In the genomic region with DNA sequence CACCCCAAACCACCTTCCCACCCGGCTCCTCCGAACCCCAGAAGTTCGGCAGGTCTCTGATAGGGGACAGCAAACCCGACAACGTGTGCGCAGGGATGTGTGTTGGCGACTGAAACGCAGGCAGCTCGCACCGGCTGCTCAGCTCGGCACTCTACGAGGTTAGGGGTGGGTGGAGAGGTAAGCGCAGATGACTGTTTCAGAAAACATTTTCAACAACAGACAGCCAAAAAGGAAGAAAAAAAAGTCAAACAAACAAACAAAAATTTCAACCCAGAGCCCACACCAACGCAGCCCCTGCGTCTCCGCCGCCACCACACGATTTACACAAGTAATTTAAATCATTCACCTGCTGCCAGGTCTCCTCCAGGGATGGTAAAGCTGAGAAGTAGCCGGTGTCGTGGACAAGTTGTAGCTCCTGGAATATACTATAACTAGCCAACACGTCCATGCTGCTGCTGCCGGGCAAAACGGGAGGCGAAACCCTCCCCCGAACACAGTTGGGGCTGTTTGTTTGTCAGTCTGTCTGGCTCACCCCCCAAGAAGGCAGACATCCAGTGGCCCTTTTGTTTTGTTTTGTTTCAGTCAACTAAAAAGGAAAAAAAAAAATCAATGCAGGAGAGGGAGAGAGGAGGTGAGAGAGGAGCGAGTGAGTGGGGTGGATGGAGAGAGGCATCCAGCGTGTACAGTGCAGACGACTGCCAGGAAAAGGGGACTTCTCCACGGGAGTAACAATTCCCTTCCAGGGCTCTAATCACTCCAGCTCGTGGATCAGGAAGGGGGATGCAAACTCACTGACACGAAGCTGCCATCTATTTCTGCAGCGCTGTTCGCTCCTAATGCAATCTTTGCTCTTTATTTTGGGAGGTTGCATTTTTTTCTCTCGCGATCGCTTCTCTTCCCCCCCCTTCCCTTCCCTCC, we compare ENCODE assay signal across 8 cellular contexts. TPM values are rescaled to one million over a fixed set of nuclear protein-coding genes. Genes with fewer than 3 reads are reported as not detected.
A peak's percentile ranks its signal among the peaks of the same experiment; 100 is the strongest.
DNase-seq lines count a peak whose midpoint lies in the region; ATAC-seq and TF ChIP-seq lines count a peak whose summit lies in the region.

A gene (minus strand): TSS at position 828 of the 918 bp plus-strand sequence. CDS start 380 bp downstream, at position 448.

- TF ChIP-seq CTCF in NB4 (IDR thresholded peaks at IDR 0.05; ENCODE audit: low read depth, low read length) = no peak
- TF ChIP-seq CTCF in lower lobe of right lung (IDR thresholded peaks at IDR 0.05) = no peak

- ATAC-seq in lower lobe of right lung = peak; percentile 19 to 42

- intact Hi-C loops in lower lobe of right lung (cut with DNase I) = no loop called here

- peak; percentile 83 for DNase-seq in G401 (ENCODE audit: low spot score)
- peak; percentile 50 for DNase-seq in NB4 (ENCODE audit: low read depth)
- peak; percentile 42 to 46 for DNase-seq in activated CD4-positive, alpha-beta T cell treated with anti-CD3 and anti-CD28 coated beads, Interleukin-2, amount 50 U/mL, for 24 hours (ENCODE audit: low read depth in 1 of 2, low spot score in 1 of 2)
- peak; percentile 67 for DNase-seq in lower lobe of right lung
- DNase-seq in stimulated activated CD4-positive, alpha-beta T cell treated with anti-CD3 and anti-CD28 coated beads, Interleukin-4, amount 100 ng/mL, for 4 hours = peak; percentile 52 to 64
- no peak for DNase-seq in NCI-H446 treated with DMSO at 0.1 percent for 48 hours (lab: John Stamatoyannopoulos, UW)
- DNase-seq in COR-L47 (lab: John Stamatoyannopoulos, UW) = no peak

- H3K36me3 ChIP-seq in ectodermal cell (ENCODE audit: control insufficient read depth, insufficient read depth, low read length) = no peaks in the 10 kb centered on the region
- H3K36me3 ChIP-seq in lower lobe of right lung = no peaks in the 10 kb centered on the region

- H3K9me3 ChIP-seq in ectodermal cell (ENCODE audit: control insufficient read depth, low read length) (no peaks in the 10 kb centered on the region), lower lobe of right lung (no peaks in the 10 kb centered on the region)

- TF ChIP-seq POLR2A in NB4 (IDR thresholded peaks at IDR 0.05; ENCODE audit: extremely low read depth, insufficient read length) = no peak

- WGBS in ectodermal cell, 2 experiments = 0 to 1% methylated on average over 32 to 36 of the region's 36 CpGs

- H3K4me3 ChIP-seq in NB4 (ENCODE audit: low read depth, low read length) = peak within 1 kb of the TSS; percentile 75
- peak within 1 kb of the TSS; percentile 69 for H3K4me3 ChIP-seq in ectodermal cell (ENCODE audit: insufficient read depth, low read depth, low read length)
- peak within 1 kb of the TSS; percentile 74 for H3K4me3 ChIP-seq in lower lobe of right lung

- H3K27me3 ChIP-seq in ectodermal cell (ENCODE audit: control insufficient read depth, insufficient read depth, low read length, poor library complexity, severe bottlenecking) (peaks cover 15% of the 10 kb centered on the region), lower lobe of right lung (ENCODE audit: low read depth) (no peaks in the 10 kb centered on the region)

- H3K4me1 ChIP-seq in ectodermal cell (ENCODE audit: control insufficient read depth, insufficient read depth, low read length) = peaks cover 42% of the 10 kb centered on the region
- H3K4me1 ChIP-seq in lower lobe of right lung = peaks cover 47% of the 10 kb centered on the region

- in situ Hi-C loops in G401 (cut with HindIII; ENCODE audit: low sequenced_read_pairs) = no loop called here

- H3K27ac ChIP-seq in ectodermal cell (ENCODE audit: insufficient read depth, low read depth, low read length, poor library complexity, severe bottlenecking) = peak within 1 kb of the TSS; percentile 100
- H3K27ac ChIP-seq in lower lobe of right lung = peak within 1 kb of the TSS; percentile 100

RNA-seq across cellular contexts. Expression of the gene that starts here (rescaled TPM):
- 1.2 and 1.7 TPM in 2 replicates for total RNA-seq in G401 (2014; rRNA removed; shearing (Covaris generic))
- polyA plus RNA-seq in ectodermal cell (2013, experiment 1 of 4) = 12.3 TPM
- 9.7 TPM for polyA plus RNA-seq in ectodermal cell (2013, experiment 2 of 4)
- polyA plus RNA-seq in ectodermal cell (2013, experiment 3 of 4) = 6.2 TPM
- polyA plus RNA-seq in ectodermal cell (2013, experiment 4 of 4) = 7.5 TPM
- total RNA-seq in lower lobe of right lung = 66.5 TPM

Comparison
In these comparisons a context has a peak if more than half of its experiments do, and no peak if none do; other contexts are left out.
1. RNA of the gene that starts here (total RNA-seq): 66.5 TPM in lower lobe of right lung (single experiment); 1.2 to 1.7 TPM in G401; every median in the first group is over 10 times any median in the second.
2. DNase-seq: peak in G401 (single experiment), NB4 (single experiment), activated CD4-positive, alpha-beta T cell treated with anti-CD3 and anti-CD28 coated beads, Interleukin-2, amount 50 U/mL, for 24 hours (2 of 2), lower lobe of right lung (single experiment) and stimulated activated CD4-positive, alpha-beta T cell treated with anti-CD3 and anti-CD28 coated beads, Interleukin-4, amount 100 ng/mL, for 4 hours (2 of 2); none in NCI-H446 treated with DMSO at 0.1 percent for 48 hours (single experiment) and COR-L47 (single experiment).
3. Peak in every context shown above with its lines, with median percentiles within 50 percentile points of each other: H3K4me3 ChIP-seq.